24 cellular contexts compared by ENCODE assay signal in the genomic region with DNA sequence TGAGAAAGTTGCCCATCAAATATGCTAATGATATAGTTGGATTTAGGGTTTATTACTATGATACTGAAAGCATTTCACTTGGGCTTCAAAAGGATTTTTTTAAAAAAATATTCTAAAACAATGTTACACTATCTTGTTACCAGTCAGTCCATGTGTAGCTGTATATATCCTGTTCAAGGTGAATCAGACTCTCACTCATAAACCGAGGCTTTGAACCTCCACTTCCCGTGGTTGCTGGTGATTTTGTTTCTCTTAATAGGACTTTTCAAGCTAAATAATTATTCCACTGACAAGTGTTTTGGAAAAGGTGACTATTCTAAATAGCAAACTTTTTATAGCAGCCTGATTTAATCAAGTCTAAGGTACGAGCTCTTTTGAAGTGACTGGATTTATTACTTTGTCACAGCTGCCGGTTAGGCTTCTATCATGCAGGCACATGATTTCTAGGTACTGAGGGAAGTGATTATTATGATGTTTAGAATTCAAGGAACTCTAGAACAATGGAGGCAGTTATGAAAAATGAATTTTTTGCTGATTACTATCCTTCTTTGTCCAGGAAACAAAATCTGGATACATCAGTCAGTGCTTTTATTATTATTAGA.
"Had no signal": no experiment of that assay in that cellular context is flagged by ENCODE, and none has a peak within 500 bp of the region (broad histone marks: within the 10 kb centered on the region; RNA-seq: fewer than 3 reads in every experiment).

No MANE protein-coding gene starts in this region.

- H3K4me1 Mint-ChIP-seq: naive thymus-derived CD8-positive, alpha-beta T cell; nephron progenitor cell; stimulated activated naive CD8-positive, alpha-beta T cell treated with anti-CD3 and anti-CD28 coated beads, Interleukin-15, amount 100 ng/mL, for 72 hours had no signal

- H3K27ac ChIP-seq: coronary artery, dorsolateral prefrontal cortex, esophagus squamous epithelium, prostate gland, right atrium auricular region, suprapubic skin, vagina had no signal

- DNase-seq: dorsolateral prefrontal cortex; effector CD4-positive, alpha-beta T cell; erythroblast; esophagus squamous epithelium; kidney; mesendoderm; naive thymus-derived CD8-positive, alpha-beta T cell; nephron progenitor cell; nucleus accumbens; stimulated activated CD4-positive, alpha-beta T cell treated with anti-CD3 and anti-CD28 coated beads, Interleukin-12 subunit alpha, Interleukin-12 subunit beta, amount 100 ng/mL, for 4 hours; stimulated activated CD4-positive, alpha-beta T cell treated with anti-CD3 and anti-CD28 coated beads, Interleukin-1b, Interleukin-23, amount 100 ng/mL, for 48 hours; stimulated activated CD4-positive, alpha-beta T cell treated with anti-CD3 and anti-CD28 coated beads, Interleukin-4, amount 100 ng/mL, for 1 hour; stimulated activated CD8-positive, alpha-beta memory T cell treated with anti-CD3 and anti-CD28 coated beads, Interleukin-4, amount 100 ng/mL, for 48 hours; stimulated activated naive CD4-positive, alpha-beta T cell; stimulated activated naive CD8-positive, alpha-beta T cell treated with anti-CD3 and anti-CD28 coated beads, Interleukin-15, amount 100 ng/mL, for 72 hours had no signal

- H3K9me3 Mint-ChIP-seq: nephron progenitor cell had no signal

- H3K4me3 Mint-ChIP-seq: naive thymus-derived CD8-positive, alpha-beta T cell; nephron progenitor cell; stimulated activated naive CD8-positive, alpha-beta T cell treated with anti-CD3 and anti-CD28 coated beads, Interleukin-15, amount 100 ng/mL, for 72 hours had no signal

- H3K27me3 ChIP-seq: dorsolateral prefrontal cortex, esophagus squamous epithelium, right atrium auricular region, suprapubic skin, vagina had no signal

- H3K4me3 ChIP-seq: coronary artery, dorsolateral prefrontal cortex, esophagus squamous epithelium, lung, prostate gland, right atrium auricular region, smooth muscle cell, suprapubic skin, vagina had no signal

- ATAC-seq: left lobe of liver; naive thymus-derived CD8-positive, alpha-beta T cell; sciatic nerve; stimulated activated naive CD8-positive, alpha-beta T cell treated with anti-CD3 and anti-CD28 coated beads, Interleukin-15, amount 100 ng/mL, for 72 hours had no signal

- H3K9me3 ChIP-seq: esophagus squamous epithelium, prostate gland, right atrium auricular region, suprapubic skin, vagina had no signal

- H3K27ac Mint-ChIP-seq: naive thymus-derived CD8-positive, alpha-beta T cell; nephron progenitor cell; stimulated activated naive CD8-positive, alpha-beta T cell treated with anti-CD3 and anti-CD28 coated beads, Interleukin-15, amount 100 ng/mL, for 72 hours had no signal

- H3K36me3 ChIP-seq: esophagus squamous epithelium, prostate gland, right atrium auricular region, suprapubic skin, vagina had no signal

- H3K27me3 Mint-ChIP-seq: naive thymus-derived CD8-positive, alpha-beta T cell; stimulated activated naive CD8-positive, alpha-beta T cell treated with anti-CD3 and anti-CD28 coated beads, Interleukin-15, amount 100 ng/mL, for 72 hours had no signal

- H3K36me3 Mint-ChIP-seq: naive thymus-derived CD8-positive, alpha-beta T cell had no signal

- H3K4me1 ChIP-seq: esophagus squamous epithelium, prostate gland, right atrium auricular region, suprapubic skin, vagina had no signal
